In the genomic region with DNA sequence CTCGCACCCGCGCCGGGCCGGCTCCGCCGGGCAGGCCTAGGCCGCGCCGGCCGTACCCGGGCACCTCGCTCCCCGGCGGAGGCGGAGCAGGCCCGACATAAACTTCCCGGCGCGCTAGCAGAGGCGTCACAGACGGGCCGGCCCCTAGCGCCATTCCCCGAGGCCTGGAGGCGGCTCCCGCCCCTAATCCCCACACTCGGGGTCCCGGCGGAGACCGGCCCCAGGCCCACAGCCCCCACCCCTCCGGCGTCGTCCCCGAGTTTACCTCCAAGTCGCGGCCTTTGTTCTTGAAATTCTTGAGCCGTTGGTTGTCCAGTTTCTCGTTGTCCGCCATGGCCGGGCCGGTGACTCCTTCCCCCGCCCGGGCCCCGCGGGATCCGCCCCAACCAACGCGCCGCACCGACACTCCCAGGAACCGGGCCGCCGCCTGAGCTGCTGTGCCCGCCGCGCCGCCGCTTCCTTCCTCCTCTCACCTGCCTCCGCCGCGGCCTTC, we compare ENCODE assay signal across 1 cellular context.
TF ChIP-seq lines count a peak whose summit lies in the region.

No MANE protein-coding gene starts in this region.

TF ChIP-seq in SK-N-SH treated with all-trans-retinoic acid at 6 μM for 48 hours, 23 proteins besides CTCF, POLR2A, EP300 and RAD21 (continued from another document):
- TF ChIP-seq, protein P1, sequence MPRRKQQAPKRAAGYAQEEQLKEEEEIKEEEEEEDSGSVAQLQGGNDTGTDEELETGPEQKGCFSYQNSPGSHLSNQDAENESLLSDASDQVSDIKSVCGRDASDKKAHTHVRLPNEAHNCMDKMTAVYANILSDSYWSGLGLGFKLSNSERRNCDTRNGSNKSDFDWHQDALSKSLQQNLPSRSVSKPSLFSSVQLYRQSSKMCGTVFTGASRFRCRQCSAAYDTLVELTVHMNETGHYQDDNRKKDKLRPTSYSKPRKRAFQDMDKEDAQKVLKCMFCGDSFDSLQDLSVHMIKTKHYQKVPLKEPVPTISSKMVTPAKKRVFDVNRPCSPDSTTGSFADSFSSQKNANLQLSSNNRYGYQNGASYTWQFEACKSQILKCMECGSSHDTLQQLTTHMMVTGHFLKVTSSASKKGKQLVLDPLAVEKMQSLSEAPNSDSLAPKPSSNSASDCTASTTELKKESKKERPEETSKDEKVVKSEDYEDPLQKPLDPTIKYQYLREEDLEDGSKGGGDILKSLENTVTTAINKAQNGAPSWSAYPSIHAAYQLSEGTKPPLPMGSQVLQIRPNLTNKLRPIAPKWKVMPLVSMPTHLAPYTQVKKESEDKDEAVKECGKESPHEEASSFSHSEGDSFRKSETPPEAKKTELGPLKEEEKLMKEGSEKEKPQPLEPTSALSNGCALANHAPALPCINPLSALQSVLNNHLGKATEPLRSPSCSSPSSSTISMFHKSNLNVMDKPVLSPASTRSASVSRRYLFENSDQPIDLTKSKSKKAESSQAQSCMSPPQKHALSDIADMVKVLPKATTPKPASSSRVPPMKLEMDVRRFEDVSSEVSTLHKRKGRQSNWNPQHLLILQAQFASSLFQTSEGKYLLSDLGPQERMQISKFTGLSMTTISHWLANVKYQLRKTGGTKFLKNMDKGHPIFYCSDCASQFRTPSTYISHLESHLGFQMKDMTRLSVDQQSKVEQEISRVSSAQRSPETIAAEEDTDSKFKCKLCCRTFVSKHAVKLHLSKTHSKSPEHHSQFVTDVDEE (CRISPR knock-in tag; IDR thresholded peaks at IDR 0.05): no peak
- TF ChIP-seq ARNTL (CRISPR knock-in tag; IDR thresholded peaks at IDR 0.05; ENCODE audit: borderline replicate concordance, low read depth) (no peak), PATZ1 (CRISPR knock-in tag; IDR thresholded peaks at IDR 0.05; ENCODE audit: borderline replicate concordance) (no peak), GLIS3 (CRISPR knock-in tag; IDR thresholded peaks at IDR 0.05) (no peak), ZNF8 (CRISPR knock-in tag; IDR thresholded peaks at IDR 0.05) (no peak), ZFP3 (CRISPR knock-in tag; IDR thresholded peaks at IDR 0.05) (no peak)
- TF ChIP-seq, protein P2, sequence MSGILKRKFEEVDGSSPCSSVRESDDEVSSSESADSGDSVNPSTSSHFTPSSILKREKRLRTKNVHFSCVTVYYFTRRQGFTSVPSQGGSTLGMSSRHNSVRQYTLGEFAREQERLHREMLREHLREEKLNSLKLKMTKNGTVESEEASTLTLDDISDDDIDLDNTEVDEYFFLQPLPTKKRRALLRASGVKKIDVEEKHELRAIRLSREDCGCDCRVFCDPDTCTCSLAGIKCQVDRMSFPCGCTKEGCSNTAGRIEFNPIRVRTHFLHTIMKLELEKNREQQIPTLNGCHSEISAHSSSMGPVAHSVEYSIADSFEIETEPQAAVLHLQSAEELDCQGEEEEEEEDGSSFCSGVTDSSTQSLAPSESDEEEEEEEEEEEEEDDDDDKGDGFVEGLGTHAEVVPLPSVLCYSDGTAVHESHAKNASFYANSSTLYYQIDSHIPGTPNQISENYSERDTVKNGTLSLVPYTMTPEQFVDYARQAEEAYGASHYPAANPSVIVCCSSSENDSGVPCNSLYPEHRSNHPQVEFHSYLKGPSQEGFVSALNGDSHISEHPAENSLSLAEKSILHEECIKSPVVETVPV (CRISPR knock-in tag; IDR thresholded peaks at IDR 0.05): no peak
